In the genomic region with DNA sequence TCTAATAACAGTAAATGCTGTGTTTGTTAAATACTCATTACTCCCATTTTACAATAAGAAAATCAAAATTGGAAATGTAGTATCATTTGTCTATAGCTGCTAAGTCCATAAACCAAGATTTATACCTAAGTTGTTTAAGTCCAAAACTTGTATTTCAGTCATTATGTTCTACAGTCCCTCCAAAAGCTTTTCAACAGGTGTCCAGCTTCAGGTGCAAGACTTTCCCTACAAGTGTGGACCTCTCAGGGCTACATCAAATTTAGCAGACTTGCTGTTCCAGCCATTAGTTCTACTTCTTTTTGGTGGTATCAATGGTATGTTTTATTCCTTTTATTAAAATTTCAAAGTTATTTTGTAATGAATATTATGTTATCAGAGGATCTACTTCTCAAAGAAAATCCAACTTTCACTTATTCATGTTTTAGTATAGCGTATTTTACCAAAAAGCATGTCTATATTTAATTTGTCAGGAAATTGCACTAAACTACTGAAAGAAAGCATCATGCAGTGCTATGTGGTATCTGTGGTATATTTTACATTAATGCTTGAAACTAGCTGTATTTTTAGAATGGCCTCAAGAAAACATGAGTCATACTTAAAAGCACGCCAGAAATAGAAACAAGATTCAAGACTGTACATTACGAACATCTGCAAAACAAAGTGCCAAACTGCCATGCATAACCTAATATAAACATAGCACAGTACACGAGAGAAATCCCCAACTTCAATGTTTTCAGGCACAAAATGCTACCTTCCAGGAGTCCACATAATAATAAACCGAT, we compare ENCODE assay signal across 8 cellular contexts. TPM values are rescaled to one million over a fixed set of nuclear protein-coding genes. Genes with fewer than 3 reads are reported as not detected.
DNase-seq lines count a peak whose midpoint lies in the region; ATAC-seq and TF ChIP-seq lines count a peak whose summit lies in the region.

No MANE protein-coding gene starts in this region.

- peaks cover 0 to 18% (median 2%) of the 10 kb centered on the region in 4 donors for H3K4me1 ChIP-seq in liver (ENCODE audit: control insufficient read depth in 4 of 4, insufficient read depth in 4 of 4, low read length in 3 of 4)

- H3K27me3 ChIP-seq in GM06990 (replicated peaks; ENCODE audit: control insufficient read depth, insufficient read depth, low read length), result no peaks in the 10 kb centered on the region
- H3K27me3 ChIP-seq in liver (ENCODE audit: control insufficient read depth in 4 of 4, insufficient read depth in 4 of 4, low read length in 3 of 4), result no peaks in the 10 kb centered on the region

- peak overlapping the region; percentile 74 for H3K4me3 Mint-ChIP-seq in activated naive CD8-positive, alpha-beta T cell treated with anti-CD3 and anti-CD28 coated beads, Interleukin-2, amount 50 U/mL, for 24 hours
- H3K4me3 Mint-ChIP-seq in endothelial cell (ENCODE audit: unreplicated experiment), result no peak overlapping the region

- no peak overlapping the region for H3K27ac ChIP-seq in liver (ENCODE audit: low read depth in 1 of 2, low read length in 2 of 2)

- H3K9me3 ChIP-seq in liver (ENCODE audit: control insufficient read depth in 4 of 4, low read length in 3 of 4), result no peaks in the 10 kb centered on the region

- TF ChIP-seq RAD21 in liver (IDR thresholded peaks at IDR 0.05), result no peak

- peaks cover 23% of the 10 kb centered on the region for H3K36me3 Mint-ChIP-seq in activated naive CD8-positive, alpha-beta T cell treated with anti-CD3 and anti-CD28 coated beads, Interleukin-2, amount 50 U/mL, for 24 hours (ENCODE audit: low read depth)
- H3K36me3 Mint-ChIP-seq in endothelial cell (ENCODE audit: low read depth, unreplicated experiment), result no peaks in the 10 kb centered on the region

- H3K9ac ChIP-seq in liver (ENCODE audit: low read depth in 1 of 2, low read length in 2 of 2), result no peak overlapping the region

- DNase-seq in GM06990 (ENCODE audit: extremely low read depth, insufficient read length) (peak; percentile 74), HS-5 (ENCODE audit: low read depth) (peak; percentile 37), Ammon's horn (ENCODE audit: low spot score) (no peak), endothelial cell (ENCODE audit: low spot score) (no peak), DMS53 treated with DMSO at 0.1 percent for 48 hours (lab: John Stamatoyannopoulos, UW; ENCODE audit: unreplicated experiment) (no peak)
- DNase-seq in activated naive CD8-positive, alpha-beta T cell treated with anti-CD3 and anti-CD28 coated beads, Interleukin-2, amount 50 U/mL, for 24 hours, result no peak

- no peak for TF ChIP-seq CTCF in GM06990 (IDR thresholded peaks at IDR 0.05; ENCODE audit: insufficient read depth, low read length, poor library complexity, severe bottlenecking)
- TF ChIP-seq CTCF in liver (IDR thresholded peaks at IDR 0.05; ENCODE audit: low read depth, low read length, missing input control), result no peak
- no peak for TF ChIP-seq CTCF in endothelial cell (IDR thresholded peaks at IDR 0.05; ENCODE audit: unreplicated experiment)

- peak; percentile 93 for ATAC-seq in GM21515 (IDR thresholded peaks at IDR 0.05; ENCODE audit: unreplicated experiment)
- ATAC-seq in activated naive CD8-positive, alpha-beta T cell treated with anti-CD3 and anti-CD28 coated beads, Interleukin-2, amount 50 U/mL, for 24 hours, result peak; percentile 66

- H3K9me3 Mint-ChIP-seq in activated naive CD8-positive, alpha-beta T cell treated with anti-CD3 and anti-CD28 coated beads, Interleukin-2, amount 50 U/mL, for 24 hours, result peaks cover 2% of the 10 kb centered on the region
- H3K9me3 Mint-ChIP-seq in endothelial cell (ENCODE audit: unreplicated experiment), result no peaks in the 10 kb centered on the region

- no peaks in the 10 kb centered on the region for H3K27me3 Mint-ChIP-seq in activated naive CD8-positive, alpha-beta T cell treated with anti-CD3 and anti-CD28 coated beads, Interleukin-2, amount 50 U/mL, for 24 hours
- peaks cover 3% of the 10 kb centered on the region for H3K27me3 Mint-ChIP-seq in endothelial cell (ENCODE audit: unreplicated experiment)

- H3K4me1 Mint-ChIP-seq in activated naive CD8-positive, alpha-beta T cell treated with anti-CD3 and anti-CD28 coated beads, Interleukin-2, amount 50 U/mL, for 24 hours, result peaks cover 65% of the 10 kb centered on the region
- H3K4me1 Mint-ChIP-seq in endothelial cell (ENCODE audit: unreplicated experiment), result peaks cover 4% of the 10 kb centered on the region

- H3K27ac Mint-ChIP-seq in activated naive CD8-positive, alpha-beta T cell treated with anti-CD3 and anti-CD28 coated beads, Interleukin-2, amount 50 U/mL, for 24 hours, result peak overlapping the region; percentile 95
- no peak overlapping the region for H3K27ac Mint-ChIP-seq in endothelial cell (ENCODE audit: unreplicated experiment)

- H3K36me3 ChIP-seq in GM06990 (ENCODE audit: control insufficient read depth, insufficient read depth, low read length), result no peaks in the 10 kb centered on the region
- no peaks in the 10 kb centered on the region for H3K36me3 ChIP-seq in liver (ENCODE audit: control insufficient read depth in 4 of 4, insufficient read depth in 3 of 4, low read depth in 1 of 4, low read length in 3 of 4)

- 76% methylated on average over 5 of the region's 5 CpGs for WGBS in liver

- H3K4me3 ChIP-seq in GM06990 (replicated peaks; ENCODE audit: low read depth, low read length) (no peak overlapping the region; the same call in none of the 2 replicates), liver (ENCODE audit: low read depth in 1 of 3, low read length in 3 of 3) (no peak overlapping the region)

TF ChIP-seq in liver, 16 proteins besides CTCF, POLR2A, EP300 and RAD21:
- TF ChIP-seq FOXA2 (IDR thresholded peaks at IDR 0.05) (no peak), GABPA (IDR thresholded peaks at IDR 0.05 in 1 of 2, conservative IDR thresholded peaks at IDR 0.05 in 1 of 2) (no peak), JUND (IDR thresholded peaks at IDR 0.05) (peak; percentile 56 to 57)
- TF ChIP-seq, protein P1, sequence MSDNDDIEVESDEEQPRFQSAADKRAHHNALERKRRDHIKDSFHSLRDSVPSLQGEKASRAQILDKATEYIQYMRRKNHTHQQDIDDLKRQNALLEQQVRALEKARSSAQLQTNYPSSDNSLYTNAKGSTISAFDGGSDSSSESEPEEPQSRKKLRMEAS (IDR thresholded peaks at IDR 0.05), result no peak
- TF ChIP-seq, protein P2, sequence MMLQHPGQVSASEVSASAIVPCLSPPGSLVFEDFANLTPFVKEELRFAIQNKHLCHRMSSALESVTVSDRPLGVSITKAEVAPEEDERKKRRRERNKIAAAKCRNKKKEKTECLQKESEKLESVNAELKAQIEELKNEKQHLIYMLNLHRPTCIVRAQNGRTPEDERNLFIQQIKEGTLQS (IDR thresholded peaks at IDR 0.05), result no peak

RNA-seq across cellular contexts. Expression of a gene that starts 44.5 kb away (rescaled TPM):
- total RNA-seq in liver (10 to 100 TPM; 16.9 to 50.3 TPM), endothelial cell (ENCODE audit: unreplicated experiment) (8.2 TPM)
- polyA plus RNA-seq in liver, result 1 to 10 TPM; 7.1 to 8.0 TPM

Comparison
In these comparisons a context has a peak if more than half of its experiments do, and no peak if none do; other contexts are left out.
1. DNase-seq: peak in GM06990 (single experiment) and HS-5 (single experiment); none in activated naive CD8-positive, alpha-beta T cell treated with anti-CD3 and anti-CD28 coated beads, Interleukin-2, amount 50 U/mL, for 24 hours (single experiment), Ammon's horn (single experiment), endothelial cell (single experiment) and DMS53 treated with DMSO at 0.1 percent for 48 hours (single experiment).